In genomic region chr10:116748041-116748440, GRCh38 we compare ENCODE assay signal across 16 cellular contexts. TPM values are rescaled to one million over a fixed set of nuclear protein-coding genes. Genes with fewer than 3 reads are reported as not detected.
DNase-seq lines count a peak whose midpoint lies in the region; ATAC-seq and TF ChIP-seq lines count a peak whose summit lies in the region.
"Had no signal": no experiment of that assay in that cellular context is flagged by ENCODE, and none has a peak within 500 bp of the region (broad histone marks: within the 10 kb centered on the region; RNA-seq: fewer than 3 reads in every experiment).

No MANE protein-coding gene starts in this region.

- peak; percentile 66 for DNase-seq in AG08395 (ENCODE audit: low spot score)
- DNase-seq in LoVo (ENCODE audit: low spot score) = peak; percentile 66
- peak; percentile 75 for DNase-seq in choroid plexus epithelial cell (ENCODE audit: low read depth)
- DNase-seq in kidney tubule cell (ENCODE audit: low spot score) = peak; percentile 80
- no peak for DNase-seq in activated gamma-delta T cell treated with Interleukin-2 at 50 U/mL for 16 hours
- no peak for DNase-seq in H4 (ENCODE audit: low spot score)
- no peak for DNase-seq in NCI-H146 treated with DMSO at 0.1 percent for 48 hours (lab: John Stamatoyannopoulos, UW; ENCODE audit: unreplicated experiment)
- DNase-seq: activated CD4-positive, alpha-beta T cell treated with anti-CD3 and anti-CD28 coated beads for 1 hour; activated naive CD8-positive, alpha-beta T cell treated with anti-CD3 and anti-CD28 coated beads, Interleukin-2, amount 50 U/mL, for 24 hours; cortex of kidney; esophagus squamous epithelium; NCI-H1092 treated with DMSO at 0.1 percent for 48 hours; NCI-H226; stimulated activated CD4-positive, alpha-beta T cell treated with anti-CD3 and anti-CD28 coated beads, Interleukin-12 subunit alpha, Interleukin-12 subunit beta, amount 100 ng/mL, for 4 hours; substantia nigra had no signal

- no peak overlapping the region for H3K4me3 ChIP-seq in choroid plexus epithelial cell (ENCODE audit: low read depth, low read length)
- H3K4me3 ChIP-seq: esophagus squamous epithelium had no signal

- ATAC-seq in GM21528 (IDR thresholded peaks at IDR 0.05; ENCODE audit: low FRiP score, unreplicated experiment) = no peak
- ATAC-seq: activated naive CD8-positive, alpha-beta T cell treated with anti-CD3 and anti-CD28 coated beads, Interleukin-2, amount 50 U/mL, for 24 hours had no signal

- TF ChIP-seq CTCF in choroid plexus epithelial cell (conservative IDR thresholded peaks at IDR 0.05; ENCODE audit: low read depth, low read length) = no peak

RNA-seq across cellular contexts. Expression of gene HSPA12A, which starts 5.7 kb away (rescaled TPM):
- total RNA-seq in H4 (2014; rRNA removed; shearing (Covaris generic)) = 5.4 and 5.5 TPM in 2 replicates

Comparison
In these comparisons a context has a peak if more than half of its experiments do, and no peak if none do; other contexts are left out.
1. DNase-seq: peak in AG08395 (single experiment), LoVo (single experiment), choroid plexus epithelial cell (single experiment) and kidney tubule cell (single experiment); none in activated gamma-delta T cell treated with Interleukin-2 at 50 U/mL for 16 hours (single experiment), H4 (single experiment) and NCI-H146 treated with DMSO at 0.1 percent for 48 hours (single experiment).